1 cellular context compared by ENCODE assay signal in the genomic region with DNA sequence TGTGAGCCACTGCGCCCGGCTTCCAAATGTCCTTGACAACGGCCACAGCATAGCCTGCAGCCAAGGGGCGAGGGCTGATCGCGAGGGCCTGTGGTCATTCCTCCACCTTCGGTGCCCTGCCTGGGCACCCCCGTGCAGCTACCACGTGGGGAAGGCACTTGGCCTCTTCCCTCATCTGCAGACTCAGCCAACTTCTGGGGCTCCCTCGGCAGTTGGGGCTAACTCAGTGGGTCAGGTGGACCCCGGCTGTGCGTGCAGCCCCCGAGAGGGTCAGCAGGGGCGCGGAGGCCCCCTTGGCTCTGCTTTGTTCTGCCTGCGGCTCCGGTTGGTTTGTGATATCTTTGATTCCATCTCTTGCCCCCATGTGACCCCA.
TF ChIP-seq lines count a peak whose summit lies in the region.

No MANE protein-coding gene starts in this region.

TF ChIP-seq in H1, 55 proteins besides CTCF, POLR2A, EP300 and RAD21:
- no peak for TF ChIP-seq KDM1A (IDR thresholded peaks at IDR 0.05; ENCODE audit: borderline replicate concordance, low read length)
- TF ChIP-seq SAP30 (IDR thresholded peaks at IDR 0.05; ENCODE audit: insufficient read depth, insufficient replicate concordance, low read length), result no peak
- no peak for TF ChIP-seq EZH2 (IDR thresholded peaks at IDR 0.05; ENCODE audit: low read depth, low read length, severe bottlenecking)
- TF ChIP-seq POLR2AphosphoS5 (IDR thresholded peaks at IDR 0.05; ENCODE audit: low read depth, low read length), result no peak
- no peak for TF ChIP-seq FOSL1 (IDR thresholded peaks at IDR 0.05; ENCODE audit: insufficient read depth, low read depth, low read length)
